ENCODE assay signal across 1 cellular context in the genomic region with DNA sequence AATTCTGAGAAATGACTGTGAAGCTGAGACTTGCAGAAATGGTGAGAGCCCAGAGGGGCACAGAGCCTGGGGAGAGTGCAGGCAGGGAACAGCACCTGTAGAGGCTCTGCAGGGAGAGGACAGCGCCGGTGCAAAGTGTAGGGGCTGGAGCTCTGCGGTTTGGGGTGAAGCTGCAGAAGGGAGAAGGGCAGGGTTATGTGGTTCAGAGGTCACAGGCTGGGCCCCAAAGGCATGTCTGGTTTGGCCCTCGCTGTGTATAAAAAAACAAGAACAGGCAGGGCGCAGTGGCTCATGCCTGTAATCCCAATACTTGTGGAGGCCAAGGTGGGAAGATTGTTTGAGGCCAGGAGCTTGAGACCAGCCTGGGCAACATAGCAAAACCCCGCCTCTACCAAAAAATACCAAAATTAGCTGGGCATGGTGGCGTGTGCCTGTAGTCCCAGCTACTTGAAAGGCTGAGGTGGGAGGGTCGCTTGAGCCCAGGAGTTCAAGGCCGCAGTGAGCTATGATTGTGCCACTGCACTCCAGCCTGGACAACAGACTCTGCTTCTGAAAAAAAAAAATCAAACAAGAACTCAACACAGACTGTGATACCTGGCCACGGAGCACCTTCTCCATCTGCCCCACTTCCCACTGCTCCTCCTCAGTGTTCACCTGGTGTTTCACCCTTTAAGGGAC.
TF ChIP-seq lines count a peak whose summit lies in the region.

No MANE protein-coding gene starts in this region.

TF ChIP-seq in HepG2, 621 proteins besides CTCF, POLR2A, EP300 and RAD21 (continued from another document and continues in another):
- TF ChIP-seq AHDC1 (CRISPR knock-in tag; IDR thresholded peaks at IDR 0.05; ENCODE audit: borderline replicate concordance) = peak; percentile 70; the same call in 1 of the 2 replicates
- TF ChIP-seq, protein P1, sequence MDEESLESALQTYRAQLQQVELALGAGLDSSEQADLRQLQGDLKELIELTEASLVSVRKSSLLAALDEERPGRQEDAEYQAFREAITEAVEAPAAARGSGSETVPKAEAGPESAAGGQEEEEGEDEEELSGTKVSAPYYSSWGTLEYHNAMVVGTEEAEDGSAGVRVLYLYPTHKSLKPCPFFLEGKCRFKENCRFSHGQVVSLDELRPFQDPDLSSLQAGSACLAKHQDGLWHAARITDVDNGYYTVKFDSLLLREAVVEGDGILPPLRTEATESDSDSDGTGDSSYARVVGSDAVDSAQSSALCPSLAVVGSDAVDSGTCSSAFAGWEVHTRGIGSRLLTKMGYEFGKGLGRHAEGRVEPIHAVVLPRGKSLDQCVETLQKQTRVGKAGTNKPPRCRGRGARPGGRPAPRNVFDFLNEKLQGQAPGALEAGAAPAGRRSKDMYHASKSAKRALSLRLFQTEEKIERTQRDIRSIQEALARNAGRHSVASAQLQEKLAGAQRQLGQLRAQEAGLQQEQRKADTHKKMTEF (CRISPR knock-in tag; IDR thresholded peaks at IDR 0.05) = peak; percentile 55; the same call in 1 of the 2 replicates
- TF ChIP-seq, protein P2, sequence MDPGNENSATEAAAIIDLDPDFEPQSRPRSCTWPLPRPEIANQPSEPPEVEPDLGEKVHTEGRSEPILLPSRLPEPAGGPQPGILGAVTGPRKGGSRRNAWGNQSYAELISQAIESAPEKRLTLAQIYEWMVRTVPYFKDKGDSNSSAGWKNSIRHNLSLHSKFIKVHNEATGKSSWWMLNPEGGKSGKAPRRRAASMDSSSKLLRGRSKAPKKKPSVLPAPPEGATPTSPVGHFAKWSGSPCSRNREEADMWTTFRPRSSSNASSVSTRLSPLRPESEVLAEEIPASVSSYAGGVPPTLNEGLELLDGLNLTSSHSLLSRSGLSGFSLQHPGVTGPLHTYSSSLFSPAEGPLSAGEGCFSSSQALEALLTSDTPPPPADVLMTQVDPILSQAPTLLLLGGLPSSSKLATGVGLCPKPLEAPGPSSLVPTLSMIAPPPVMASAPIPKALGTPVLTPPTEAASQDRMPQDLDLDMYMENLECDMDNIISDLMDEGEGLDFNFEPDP (CRISPR knock-in tag; conservative IDR thresholded peaks at IDR 0.05) = 0 out of 2 replicates have a peak, but pooled peaks have one; percentile 56
- TF ChIP-seq, protein P3, sequence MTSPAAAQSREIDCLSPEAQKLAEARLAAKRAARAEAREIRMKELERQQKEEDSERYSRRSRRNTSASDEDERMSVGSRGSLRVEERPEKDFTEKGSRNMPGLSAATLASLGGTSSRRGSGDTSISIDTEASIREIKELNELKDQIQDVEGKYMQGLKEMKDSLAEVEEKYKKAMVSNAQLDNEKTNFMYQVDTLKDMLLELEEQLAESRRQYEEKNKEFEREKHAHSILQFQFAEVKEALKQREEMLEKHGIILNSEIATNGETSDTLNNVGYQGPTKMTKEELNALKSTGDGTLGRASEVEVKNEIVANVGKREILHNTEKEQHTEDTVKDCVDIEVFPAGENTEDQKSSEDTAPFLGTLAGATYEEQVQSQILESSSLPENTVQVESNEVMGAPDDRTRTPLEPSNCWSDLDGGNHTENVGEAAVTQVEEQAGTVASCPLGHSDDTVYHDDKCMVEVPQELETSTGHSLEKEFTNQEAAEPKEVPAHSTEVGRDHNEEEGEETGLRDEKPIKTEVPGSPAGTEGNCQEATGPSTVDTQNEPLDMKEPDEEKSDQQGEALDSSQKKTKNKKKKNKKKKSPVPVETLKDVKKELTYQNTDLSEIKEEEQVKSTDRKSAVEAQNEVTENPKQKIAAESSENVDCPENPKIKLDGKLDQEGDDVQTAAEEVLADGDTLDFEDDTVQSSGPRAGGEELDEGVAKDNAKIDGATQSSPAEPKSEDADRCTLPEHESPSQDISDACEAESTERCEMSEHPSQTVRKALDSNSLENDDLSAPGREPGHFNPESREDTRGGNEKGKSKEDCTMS (CRISPR knock-in tag; conservative IDR thresholded peaks at IDR 0.05) = no peak
- TF ChIP-seq NR2F1 (CRISPR knock-in tag; IDR thresholded peaks at IDR 0.05) = peak; percentile 59 to 78; a peak in 3 of 4 replicates
- peak; percentile 60 for TF ChIP-seq ARNTL (CRISPR knock-in tag; IDR thresholded peaks at IDR 0.05)
- TF ChIP-seq ZNF350 (CRISPR knock-in tag; IDR thresholded peaks at IDR 0.05; ENCODE audit: borderline replicate concordance, low read depth) = peak; percentile 62; the same call in 1 of the 2 replicates
- peak; percentile 8; the same call in 1 of the 2 replicates for TF ChIP-seq SP4 (CRISPR knock-in tag; IDR thresholded peaks at IDR 0.05)
- TF ChIP-seq ZNF235 (CRISPR knock-in tag; IDR thresholded peaks at IDR 0.05; ENCODE audit: borderline replicate concordance) = no peak
- TF ChIP-seq MED1 (CRISPR knock-in tag; IDR thresholded peaks at IDR 0.05) = peak; percentile 92
- TF ChIP-seq FOXO1 (CRISPR knock-in tag; IDR thresholded peaks at IDR 0.05) = peak; percentile 82; the same call in 1 of the 2 replicates
- TF ChIP-seq ZBTB40 (IDR thresholded peaks at IDR 0.05) = no peak
- peak; percentile 32; the same call in 1 of the 2 replicates for TF ChIP-seq ZBTB40 (CRISPR knock-in tag; IDR thresholded peaks at IDR 0.05)
- 0 out of 2 replicates have a peak, but pooled peaks have one; percentile 14 for TF ChIP-seq ETV6 (CRISPR knock-in tag; conservative IDR thresholded peaks at IDR 0.05)
- TF ChIP-seq ZNF362 (CRISPR knock-in tag; IDR thresholded peaks at IDR 0.05; ENCODE audit: borderline replicate concordance) = peak; percentile 99
- TF ChIP-seq ZNF562 (CRISPR knock-in tag; IDR thresholded peaks at IDR 0.05; ENCODE audit: borderline replicate concordance) = no peak
- TF ChIP-seq TGIF2 (CRISPR knock-in tag; IDR thresholded peaks at IDR 0.05) = no peak
- TF ChIP-seq ZNF670 (CRISPR knock-in tag; IDR thresholded peaks at IDR 0.05; ENCODE audit: borderline replicate concordance) = peak; percentile 82
- TF ChIP-seq ESRRA (CRISPR knock-in tag; IDR thresholded peaks at IDR 0.05; ENCODE audit: low read depth) = peak; percentile 76; the same call in 1 of the 2 replicates
- no peak for TF ChIP-seq ZNF143 (CRISPR knock-in tag; IDR thresholded peaks at IDR 0.05)
- TF ChIP-seq ZNF747 (CRISPR knock-in tag; IDR thresholded peaks at IDR 0.05; ENCODE audit: borderline replicate concordance) = peak; percentile 74; the same call in 1 of the 2 replicates
- TF ChIP-seq HDAC1 (CRISPR knock-in tag; IDR thresholded peaks at IDR 0.05) = peak; percentile 81
- 0 out of 2 replicates have a peak, but pooled peaks have one; percentile 46 for TF ChIP-seq HOXD1 (CRISPR knock-in tag; IDR thresholded peaks at IDR 0.05)
- peak; percentile 24; the same call in 1 of the 2 replicates for TF ChIP-seq ETV5 (CRISPR knock-in tag; IDR thresholded peaks at IDR 0.05; ENCODE audit: borderline replicate concordance)
- TF ChIP-seq ZBTB20 (CRISPR knock-in tag; IDR thresholded peaks at IDR 0.05; ENCODE audit: borderline replicate concordance, low read depth) = 0 out of 2 replicates have a peak, but pooled peaks have one; percentile 42
- TF ChIP-seq MTA1 (CRISPR knock-in tag; IDR thresholded peaks at IDR 0.05; ENCODE audit: borderline replicate concordance) = peak; percentile 89
- TF ChIP-seq NR2F2 (IDR thresholded peaks at IDR 0.05; ENCODE audit: borderline replicate concordance, low read depth) = peak; percentile 79
- TF ChIP-seq ELF4 (CRISPR knock-in tag; IDR thresholded peaks at IDR 0.05; ENCODE audit: borderline replicate concordance) = 0 out of 2 replicates have a peak, but pooled peaks have one; percentile 29
- no peak for TF ChIP-seq FOXP1 (IDR thresholded peaks at IDR 0.05)
- 0 out of 2 replicates have a peak, but pooled peaks have one; percentile 32 for TF ChIP-seq FOXP1 (CRISPR knock-in tag; IDR thresholded peaks at IDR 0.05)
- TF ChIP-seq ZNF460 (CRISPR knock-in tag; IDR thresholded peaks at IDR 0.05; ENCODE audit: borderline replicate concordance) = peak; percentile 72; the same call in 1 of the 2 replicates
